ENCODE assay signal across 1 cellular context in genomic region chr20:59743767-59744485, GRCh38.
TF ChIP-seq lines count a peak whose summit lies in the region.

No MANE protein-coding gene starts in this region.

TF ChIP-seq in HepG2, 621 proteins besides CTCF, POLR2A, EP300 and RAD21 (continued from another document):
- no peak for TF ChIP-seq ATF2 (CRISPR knock-in tag; IDR thresholded peaks at IDR 0.05)
- no peak for TF ChIP-seq ZNF891 (CRISPR knock-in tag; IDR thresholded peaks at IDR 0.05)
- no peak for TF ChIP-seq ZIK1 (CRISPR knock-in tag; IDR thresholded peaks at IDR 0.05; ENCODE audit: borderline replicate concordance, low read depth)
- peak; percentile 97 for TF ChIP-seq ZNF768 (CRISPR knock-in tag; IDR thresholded peaks at IDR 0.05)
- TF ChIP-seq SRY (CRISPR knock-in tag; IDR thresholded peaks at IDR 0.05), result 0 out of 2 replicates have a peak, but pooled peaks have one; percentile 34
- TF ChIP-seq ZNF142 (CRISPR knock-in tag; IDR thresholded peaks at IDR 0.05), result no peak
- TF ChIP-seq TBX2 (CRISPR knock-in tag; IDR thresholded peaks at IDR 0.05; ENCODE audit: borderline replicate concordance), result no peak
- TF ChIP-seq THAP9 (CRISPR knock-in tag; IDR thresholded peaks at IDR 0.05; ENCODE audit: borderline replicate concordance), result no peak
- TF ChIP-seq ARID5B (CRISPR knock-in tag; IDR thresholded peaks at IDR 0.05), result no peak
TF ChIP-seq in HepG2: peak in this region for 2.
